Comparison of ENCODE assay signal across 27 cellular contexts in genomic region chr10:1625731-1626130, GRCh38.
"Had no signal": no experiment of that assay in that cellular context is flagged by ENCODE, and none has a peak within 500 bp of the region (broad histone marks: within the 10 kb centered on the region; RNA-seq: fewer than 3 reads in every experiment).

No MANE protein-coding gene starts in this region.

- H3K27me3 ChIP-seq: adrenal gland, body of pancreas, foreskin keratinocyte, gastrocnemius medialis had no signal

- H3K4me3 Mint-ChIP-seq: activated CD4-positive, alpha-beta memory T cell treated with anti-CD3 and anti-CD28 coated beads for 36 hours; activated CD8-positive, alpha-beta memory T cell treated with anti-CD3 and anti-CD28 coated beads, Interleukin-2, amount 10 ng/mL, durations not matched to agents 7 days and 5 days; activated CD8-positive, alpha-beta T cell treated with anti-CD3 and anti-CD28 coated beads, Interleukin-2, amount 10 ng/mL, durations not matched to agents 7 days and 5 days; activated naive CD4-positive, alpha-beta T cell treated with anti-CD3 and anti-CD28 coated beads for 36 hours; activated naive CD4-positive, alpha-beta T cell treated with anti-CD3 and anti-CD28 coated beads, Interleukin-2, amount 50 U/mL, for 24 hours; activated naive CD8-positive, alpha-beta T cell treated with anti-CD3 and anti-CD28 coated beads for 36 hours; activated naive CD8-positive, alpha-beta T cell treated with anti-CD3 and anti-CD28 coated beads, Interleukin-2, amount 50 U/mL, for 24 hours; activated T-helper 1 cell treated with anti-CD3 and anti-CD28 coated beads, Interleukin-12 subunit alpha, Interleukin-12 subunit beta, Interleukin-2, Interleukin-4 antibody, amounts not matched to agents 30 ng/mL and 10 ng/mL and 1 ng/mL, durations not matched to agents 14 hours and 24 hours and 36 hours had no signal

- H3K4me1 Mint-ChIP-seq: activated CD8-positive, alpha-beta memory T cell treated with anti-CD3 and anti-CD28 coated beads, Interleukin-2, amount 10 ng/mL, durations not matched to agents 7 days and 5 days; activated naive CD4-positive, alpha-beta T cell treated with anti-CD3 and anti-CD28 coated beads, Interleukin-2, amount 50 U/mL, for 24 hours; activated naive CD8-positive, alpha-beta T cell treated with anti-CD3 and anti-CD28 coated beads for 36 hours had no signal

- DNase-seq: activated CD4-positive, alpha-beta memory T cell treated with anti-CD3 and anti-CD28 coated beads for 36 hours; activated CD4-positive, alpha-beta T cell treated with anti-CD3 and anti-CD28 coated beads for 1 hour; activated CD4-positive, alpha-beta T cell treated with anti-CD3 and anti-CD28 coated beads for 4 hours; activated CD4-positive, CD25-positive, alpha-beta regulatory T cell; activated CD8-positive, alpha-beta memory T cell treated with anti-CD3 and anti-CD28 coated beads, Interleukin-2, amount 10 ng/mL, durations not matched to agents 7 days and 5 days; activated CD8-positive, alpha-beta memory T cell treated with anti-CD3 and anti-CD28 coated beads, Interleukin-2, amount 50 U/mL, for 4 hours; activated CD8-positive, alpha-beta T cell treated with anti-CD3 and anti-CD28 coated beads, Interleukin-2, amount 10 ng/mL, durations not matched to agents 7 days and 5 days; activated effector memory CD4-positive, alpha-beta T cell treated with anti-CD3 and anti-CD28 coated beads, Interleukin-2, amount 50 U/mL, for 16 hours; activated naive CD4-positive, alpha-beta T cell treated with anti-CD3 and anti-CD28 coated beads for 36 hours; activated naive CD8-positive, alpha-beta T cell treated with anti-CD3 and anti-CD28 coated beads for 36 hours; activated naive CD8-positive, alpha-beta T cell treated with anti-CD3 and anti-CD28 coated beads, Interleukin-2, amount 50 U/mL, for 24 hours; activated T-cell treated with anti-CD3 and anti-CD28 coated beads, Interleukin-2, amount 50 U/mL, for 1 hour; activated T-cell treated with anti-CD3 and anti-CD28 coated beads, Interleukin-2, amount 50 U/mL, for 48 hours; adrenal gland; amygdala; aorta; body of pancreas; caudate nucleus; effector memory CD4-positive, alpha-beta T cell; erythroblast; foreskin keratinocyte; gastrocnemius medialis; T-helper 2 cell had no signal

- H3K36me3 Mint-ChIP-seq: activated CD4-positive, alpha-beta memory T cell treated with anti-CD3 and anti-CD28 coated beads for 36 hours; activated CD8-positive, alpha-beta memory T cell treated with anti-CD3 and anti-CD28 coated beads, Interleukin-2, amount 10 ng/mL, durations not matched to agents 7 days and 5 days; activated naive CD4-positive, alpha-beta T cell treated with anti-CD3 and anti-CD28 coated beads, Interleukin-2, amount 50 U/mL, for 24 hours; activated naive CD8-positive, alpha-beta T cell treated with anti-CD3 and anti-CD28 coated beads for 36 hours had no signal

- H3K27me3 Mint-ChIP-seq: activated CD8-positive, alpha-beta memory T cell treated with anti-CD3 and anti-CD28 coated beads, Interleukin-2, amount 10 ng/mL, durations not matched to agents 7 days and 5 days had no signal

- H3K27ac Mint-ChIP-seq: activated CD4-positive, alpha-beta memory T cell treated with anti-CD3 and anti-CD28 coated beads for 36 hours; activated CD8-positive, alpha-beta memory T cell treated with anti-CD3 and anti-CD28 coated beads, Interleukin-2, amount 10 ng/mL, durations not matched to agents 7 days and 5 days; activated CD8-positive, alpha-beta T cell treated with anti-CD3 and anti-CD28 coated beads, Interleukin-2, amount 10 ng/mL, durations not matched to agents 7 days and 5 days; activated naive CD4-positive, alpha-beta T cell treated with anti-CD3 and anti-CD28 coated beads for 36 hours; activated naive CD4-positive, alpha-beta T cell treated with anti-CD3 and anti-CD28 coated beads, Interleukin-2, amount 50 U/mL, for 24 hours; activated naive CD8-positive, alpha-beta T cell treated with anti-CD3 and anti-CD28 coated beads for 36 hours; activated naive CD8-positive, alpha-beta T cell treated with anti-CD3 and anti-CD28 coated beads, Interleukin-2, amount 50 U/mL, for 24 hours; activated T-helper 1 cell treated with anti-CD3 and anti-CD28 coated beads, Interleukin-12 subunit alpha, Interleukin-12 subunit beta, Interleukin-2, Interleukin-4 antibody, amounts not matched to agents 30 ng/mL and 10 ng/mL and 1 ng/mL, durations not matched to agents 14 hours and 24 hours and 36 hours; activated T-helper 2 cell treated with anti-CD3 and anti-CD28 coated beads, Interferon-gamma antibody, Interleukin-2, Interleukin-4, amounts not matched to agents 10 μg/mL and 5 μg/mL and 100 μg/mL, durations not matched to agents 14 hours and 24 hours and 36 hours had no signal

- H3K9me3 Mint-ChIP-seq: activated CD4-positive, alpha-beta memory T cell treated with anti-CD3 and anti-CD28 coated beads for 36 hours; activated naive CD4-positive, alpha-beta T cell treated with anti-CD3 and anti-CD28 coated beads for 36 hours; activated naive CD4-positive, alpha-beta T cell treated with anti-CD3 and anti-CD28 coated beads, Interleukin-2, amount 50 U/mL, for 24 hours; activated naive CD8-positive, alpha-beta T cell treated with anti-CD3 and anti-CD28 coated beads for 36 hours; activated naive CD8-positive, alpha-beta T cell treated with anti-CD3 and anti-CD28 coated beads, Interleukin-2, amount 50 U/mL, for 24 hours; activated T-helper 1 cell treated with anti-CD3 and anti-CD28 coated beads, Interleukin-12 subunit alpha, Interleukin-12 subunit beta, Interleukin-2, Interleukin-4 antibody, amounts not matched to agents 30 ng/mL and 10 ng/mL and 1 ng/mL, durations not matched to agents 14 hours and 24 hours and 36 hours; activated T-helper 2 cell treated with anti-CD3 and anti-CD28 coated beads, Interferon-gamma antibody, Interleukin-2, Interleukin-4, amounts not matched to agents 10 μg/mL and 5 μg/mL and 100 μg/mL, durations not matched to agents 14 hours and 24 hours and 36 hours had no signal

- H3K4me1 ChIP-seq: adrenal gland, body of pancreas, esophagus muscularis mucosa, foreskin keratinocyte, gastrocnemius medialis had no signal

- H3K27ac ChIP-seq: adrenal gland, body of pancreas, esophagus muscularis mucosa, foreskin keratinocyte, gastrocnemius medialis had no signal

- H3K9me3 ChIP-seq: adrenal gland, body of pancreas, gastrocnemius medialis had no signal

- ATAC-seq: activated CD8-positive, alpha-beta memory T cell treated with anti-CD3 and anti-CD28 coated beads, Interleukin-2, amount 10 ng/mL, durations not matched to agents 7 days and 5 days; activated CD8-positive, alpha-beta T cell treated with anti-CD3 and anti-CD28 coated beads, Interleukin-2, amount 10 ng/mL, durations not matched to agents 7 days and 5 days; body of pancreas; foreskin keratinocyte; gastrocnemius medialis had no signal
